1 cellular context compared by ENCODE assay signal in the genomic region with DNA sequence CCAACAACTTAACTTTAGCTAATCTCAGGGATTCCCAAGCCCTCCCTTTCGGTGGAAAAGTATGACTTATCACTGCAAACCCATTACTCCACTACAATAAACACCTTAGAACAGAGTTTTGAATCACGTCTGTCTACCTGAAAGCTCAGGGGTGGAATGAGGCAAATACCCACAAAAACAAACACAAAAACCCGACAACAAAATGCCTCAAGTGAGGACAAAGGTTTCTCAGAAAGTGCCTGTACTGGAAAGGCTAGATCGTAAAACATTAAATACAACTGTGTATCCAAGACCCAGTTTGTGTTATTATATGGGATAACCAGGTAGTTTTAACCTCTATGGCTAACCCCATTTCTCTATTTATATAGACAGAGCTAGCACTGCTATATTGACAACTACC.
TF ChIP-seq lines count a peak whose summit lies in the region.

No MANE protein-coding gene starts in this region.

TF ChIP-seq in GM23338, 12 proteins besides CTCF, POLR2A, EP300 and RAD21:
- no peak for TF ChIP-seq ZNF462 (CRISPR knock-in tag; IDR thresholded peaks at IDR 0.05)
- TF ChIP-seq ETS1 (IDR thresholded peaks at IDR 0.05): no peak
- TF ChIP-seq JUNB (IDR thresholded peaks at IDR 0.05; ENCODE audit: unreplicated experiment): no peak
- TF ChIP-seq ZNF331 (CRISPR knock-in tag; IDR thresholded peaks at IDR 0.05; ENCODE audit: low read depth): no peak
- TF ChIP-seq REST (IDR thresholded peaks at IDR 0.05; ENCODE audit: unreplicated experiment): no peak
- no peak for TF ChIP-seq CREB1 (CRISPR knock-in tag; IDR thresholded peaks at IDR 0.05; ENCODE audit: low read depth)
- TF ChIP-seq NANOG (IDR thresholded peaks at IDR 0.05; ENCODE audit: borderline replicate concordance): no peak
- no peak for TF ChIP-seq EZH2 (IDR thresholded peaks at IDR 0.05; ENCODE audit: low read depth, unreplicated experiment)
- TF ChIP-seq POLR2AphosphoS5 (IDR thresholded peaks at IDR 0.05; ENCODE audit: low read depth): no peak
- TF ChIP-seq EZH2phosphoT487 (IDR thresholded peaks at IDR 0.05; ENCODE audit: unreplicated experiment): no peak
- no peak for TF ChIP-seq STAT1 (IDR thresholded peaks at IDR 0.05; ENCODE audit: unreplicated experiment)
- TF ChIP-seq ZNF114 (CRISPR knock-in tag; IDR thresholded peaks at IDR 0.05): no peak
